In the genomic region with DNA sequence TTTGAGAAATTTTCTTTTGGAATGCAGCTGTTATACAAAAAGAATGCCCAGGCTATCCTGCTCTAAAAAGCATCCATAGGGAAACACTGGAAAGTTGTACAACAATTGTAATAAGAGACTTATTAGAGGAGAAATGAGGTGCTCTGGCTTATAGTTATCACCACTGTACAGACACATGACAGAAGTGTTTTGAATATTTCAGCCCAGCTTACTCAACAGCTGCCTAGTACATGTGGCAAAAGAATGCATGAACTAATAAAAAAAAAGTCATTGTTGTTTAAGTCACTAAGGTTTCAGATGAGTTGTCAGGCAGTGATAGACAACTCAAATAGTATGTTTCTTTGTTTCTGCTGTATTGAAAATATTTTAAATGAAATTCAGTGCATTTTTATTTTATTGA, we compare ENCODE assay signal across 15 cellular contexts.
"Had no signal": no experiment of that assay in that cellular context is flagged by ENCODE, and none has a peak within 500 bp of the region (broad histone marks: within the 10 kb centered on the region; RNA-seq: fewer than 3 reads in every experiment).

No MANE protein-coding gene starts in this region.

- DNase-seq: activated CD8-positive, alpha-beta memory T cell treated with anti-CD3 and anti-CD28 coated beads, Interleukin-2, amount 50 U/mL, for 4 hours; activated CD8-positive, alpha-beta T cell treated with anti-CD3 and anti-CD28 coated beads for 36 hours; activated naive CD4-positive, alpha-beta T cell; natural killer cell; nucleus accumbens; stimulated activated CD4-positive, alpha-beta T cell treated with anti-CD3 and anti-CD28 coated beads, Interleukin-12 subunit alpha, Interleukin-12 subunit beta, amount 100 ng/mL, for 4 hours; stimulated activated naive CD4-positive, alpha-beta T cell treated with Interleukin-2 at 50 U/mL for 16 hours; SW 1271; testis; upper lobe of right lung had no signal

- H3K36me3 Mint-ChIP-seq: natural killer cell had no signal

- H3K4me3 ChIP-seq: prostate gland, testis, upper lobe of right lung had no signal

- H3K36me3 ChIP-seq: prostate gland, upper lobe of right lung had no signal

- H3K27ac ChIP-seq: prostate gland, testis, upper lobe of right lung had no signal

- ATAC-seq: activated CD8-positive, alpha-beta T cell treated with anti-CD3 and anti-CD28 coated beads for 36 hours; natural killer cell; sciatic nerve; upper lobe of right lung had no signal

- H3K9me3 ChIP-seq: prostate gland, testis, upper lobe of right lung had no signal

- H3K27me3 Mint-ChIP-seq: activated CD8-positive, alpha-beta T cell treated with anti-CD3 and anti-CD28 coated beads for 36 hours; central memory CD8-positive, alpha-beta T cell; dendritic cell treated with granulocyte-macrophage colony-stimulating factor and Interleukin-4, amounts not matched to agents 40 ng/mL and 50 ng/mL, for 4 days had no signal

- H3K4me1 ChIP-seq: prostate gland, testis, upper lobe of right lung had no signal

- H3K4me3 Mint-ChIP-seq: activated CD8-positive, alpha-beta T cell treated with anti-CD3 and anti-CD28 coated beads for 36 hours; activated T-helper 1 cell treated with anti-CD3 and anti-CD28 coated beads, Interleukin-12 subunit alpha, Interleukin-12 subunit beta, Interleukin-2, Interleukin-4 antibody, amounts not matched to agents 30 ng/mL and 10 ng/mL and 1 ng/mL, durations not matched to agents 14 hours and 24 hours and 36 hours; central memory CD8-positive, alpha-beta T cell; dendritic cell treated with granulocyte-macrophage colony-stimulating factor and Interleukin-4, amounts not matched to agents 40 ng/mL and 50 ng/mL, for 4 days; natural killer cell had no signal

- H3K27ac Mint-ChIP-seq: activated CD8-positive, alpha-beta T cell treated with anti-CD3 and anti-CD28 coated beads for 36 hours; activated T-helper 1 cell treated with anti-CD3 and anti-CD28 coated beads, Interleukin-12 subunit alpha, Interleukin-12 subunit beta, Interleukin-2, Interleukin-4 antibody, amounts not matched to agents 30 ng/mL and 10 ng/mL and 1 ng/mL, durations not matched to agents 14 hours and 24 hours and 36 hours; dendritic cell treated with granulocyte-macrophage colony-stimulating factor and Interleukin-4, amounts not matched to agents 40 ng/mL and 50 ng/mL, for 4 days; natural killer cell had no signal

- H3K4me1 Mint-ChIP-seq: central memory CD8-positive, alpha-beta T cell; natural killer cell had no signal

- H3K27me3 ChIP-seq: testis, upper lobe of right lung had no signal
